Comparison of ENCODE assay signal across 8 cellular contexts in the genomic region with DNA sequence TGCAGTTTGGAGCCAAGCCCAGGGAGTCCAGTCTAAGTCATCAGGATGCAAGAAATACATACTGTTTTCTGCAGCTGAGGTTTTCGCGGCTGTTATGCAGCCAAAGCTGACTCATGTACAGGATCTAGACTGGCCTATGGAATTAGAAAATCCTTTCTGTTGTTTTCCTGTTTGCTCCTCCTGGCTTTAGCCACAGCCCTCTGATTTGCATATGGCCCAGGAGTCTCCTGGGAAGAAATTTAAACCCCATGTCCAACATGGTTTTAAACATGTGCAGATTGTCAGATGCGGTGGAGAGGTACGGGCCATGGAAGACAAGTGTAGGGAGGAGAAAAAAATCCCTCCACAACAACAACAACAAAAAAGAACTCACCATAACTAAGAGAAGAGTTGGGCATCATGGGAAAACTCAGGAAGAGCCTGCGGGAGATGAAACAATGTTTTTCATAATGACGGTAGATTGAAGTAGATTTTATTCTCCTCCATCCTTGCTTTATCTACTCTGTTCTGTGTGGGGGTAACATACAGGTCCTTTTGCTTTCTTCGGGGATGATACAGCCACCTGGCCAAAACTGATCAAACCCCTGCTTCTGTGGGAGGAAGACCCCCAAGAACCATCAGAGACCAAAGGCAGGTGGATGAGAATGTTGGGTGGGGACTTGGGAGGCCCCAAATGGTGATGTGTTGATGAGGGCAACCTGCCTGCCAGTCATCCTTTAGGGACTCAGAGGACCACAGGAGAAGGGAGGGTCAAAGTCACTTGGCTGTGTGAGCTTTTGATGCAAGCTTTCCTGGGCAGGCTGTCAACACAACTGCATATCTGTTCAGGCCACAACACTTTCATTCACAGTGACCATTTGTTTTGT. TPM values are rescaled to one million over a fixed set of nuclear protein-coding genes. Genes with fewer than 3 reads are reported as not detected.
A peak's percentile ranks its signal among the peaks of the same experiment; 100 is the strongest.
DNase-seq lines count a peak whose midpoint lies in the region; ATAC-seq and TF ChIP-seq lines count a peak whose summit lies in the region.

No MANE protein-coding gene starts in this region.

- no peak for TF ChIP-seq EP300 in SK-N-SH (IDR thresholded peaks at IDR 0.05; ENCODE audit: borderline replicate concordance in 1 of 2, low read depth in 1 of 2, low read length in 1 of 2)

- intact Hi-C loops in body of pancreas (cut with DNase I), result no loop called here

- H3K4me3 ChIP-seq in AG04449 (ENCODE audit: low read depth, low read length) (no peak overlapping the region), SK-N-SH (ENCODE audit: low read depth in 2 of 2, low read length in 1 of 2) (no peak overlapping the region), foreskin fibroblast (ENCODE audit: low read depth in 1 of 2, low read length in 2 of 2) (no peak overlapping the region), body of pancreas (no peak overlapping the region)

- DNase-seq in AG04449 (ENCODE audit: low read depth, low spot score) (peak; percentile 59), SK-N-SH (peak; percentile 43), foreskin fibroblast (peak; percentile 83 to 84), type B pancreatic cell (ENCODE audit: extremely low spot score, unreplicated experiment) (no peak), body of pancreas (no peak), NCI-H2107 treated with DMSO at 0.1 percent for 48 hours (lab: John Stamatoyannopoulos, UW; ENCODE audit: unreplicated experiment) (no peak)

- H3K4me1 ChIP-seq in SK-N-SH (ENCODE audit: control insufficient read depth in 1 of 2, insufficient read depth in 2 of 2, low read depth in 1 of 2, low read length in 1 of 2) (peaks cover 0 to 11% of the 10 kb centered on the region in 2 experiments; a peak in 1 of 4 replicates), body of pancreas (no peaks in the 10 kb centered on the region)

- POLR2A ChIA-PET in AG04449 (lab: Yijun Ruan, JAX) (interaction anchor here (0.5 to 0.7 kb wide), 2 partner anchors 12 to 1794 kb away, joined by 3 read pairs; no protein-coding TSS in a partner anchor), SK-N-SH (lab: Yijun Ruan, JAX) (no interaction called here)

- no peaks in the 10 kb centered on the region for H3K36me3 Mint-ChIP-seq in type B pancreatic cell

- peaks cover 27% of the 10 kb centered on the region for H3F3A ChIP-seq in SK-N-SH (replicated peaks; ENCODE audit: insufficient read depth)

- H3K4me2 ChIP-seq in SK-N-SH, result no peak overlapping the region; the same call in 1 of the 2 replicates

- no peak overlapping the region for H3K4me3 Mint-ChIP-seq in type B pancreatic cell

- peak overlapping the region in 1 of 2 experiments; percentile 81; a peak in 2 of 4 replicates for H3K27ac ChIP-seq in SK-N-SH (ENCODE audit: low read depth in 2 of 2, low read length in 1 of 2)
- no peak overlapping the region for H3K27ac ChIP-seq in body of pancreas

- H3K79me2 ChIP-seq in SK-N-SH (ENCODE audit: insufficient read depth), result no peaks in the 10 kb centered on the region

- peak overlapping the region; percentile 75 for H3K27ac Mint-ChIP-seq in type B pancreatic cell

- H2AFZ ChIP-seq in SK-N-SH (ENCODE audit: low read depth), result no peak overlapping the region

- no peaks in the 10 kb centered on the region for H3K9me3 Mint-ChIP-seq in type B pancreatic cell

- no peak for TF ChIP-seq CTCF in AG04449 (IDR thresholded peaks at IDR 0.05; ENCODE audit: insufficient read depth, low read length, missing control alignments)
- TF ChIP-seq CTCF in SK-N-SH (IDR thresholded peaks at IDR 0.05), result no peak
- no peak for TF ChIP-seq CTCF in foreskin fibroblast (IDR thresholded peaks at IDR 0.05; ENCODE audit: low read depth, low read length)
- no peak for TF ChIP-seq CTCF in type B pancreatic cell (conservative IDR thresholded peaks at IDR 0.05)
- TF ChIP-seq CTCF in body of pancreas (IDR thresholded peaks at IDR 0.05), result no peak

- H3K36me3 ChIP-seq in SK-N-SH (replicated peaks in 1 of 2; ENCODE audit: control insufficient read depth in 1 of 2, insufficient read depth in 2 of 2, low read length in 1 of 2), result no peaks in the 10 kb centered on the region
- no peaks in the 10 kb centered on the region for H3K36me3 ChIP-seq in body of pancreas (replicated peaks in 1 of 2; ENCODE audit: insufficient read depth in 1 of 2, low read depth in 2 of 2)

- TF ChIP-seq POLR2A in GM18505 (IDR thresholded peaks at IDR 0.05; ENCODE audit: borderline replicate concordance, extremely low read depth, insufficient read depth, insufficient read length) (peak; percentile 77), body of pancreas (IDR thresholded peaks at IDR 0.05) (no peak)

- WGBS in SK-N-SH (ENCODE audit: low lambda C conversion rate), result 36% methylated on average over 7 of the region's 7 CpGs
- WGBS in body of pancreas, 2 donors, result 53 to 54% methylated on average over 7 of the region's 7 CpGs

- H3K27me3 Mint-ChIP-seq in type B pancreatic cell, result no peaks in the 10 kb centered on the region

- CTCF ChIA-PET in AG04449 (lab: Yijun Ruan, JAX) (interaction anchor here (1.3 to 4.2 kb wide), 3 partner anchors 8 to 13 kb away, joined by 3 to 34 read pairs (median 9); no protein-coding TSS in a partner anchor), SK-N-SH (lab: Yijun Ruan, JAX) (interaction anchor here (0.9 to 5.9 kb wide), 3 partner anchors 9 to 280 kb away, joined by 3 to 41 read pairs (median 26); no protein-coding TSS in a partner anchor)

- peak overlapping the region; percentile 55; the same call in 1 of the 2 replicates for H3K9ac ChIP-seq in SK-N-SH

- H4K20me1 ChIP-seq in SK-N-SH (ENCODE audit: insufficient read depth), result no peaks in the 10 kb centered on the region

- H3K4me1 Mint-ChIP-seq in type B pancreatic cell (ENCODE audit: unreplicated experiment), result peaks cover 32% of the 10 kb centered on the region

- no peaks in the 10 kb centered on the region for H3K9me2 ChIP-seq in SK-N-SH

- no peak for TF ChIP-seq RAD21 in SK-N-SH (IDR thresholded peaks at IDR 0.05; ENCODE audit: low read length)

- H3K9me3 ChIP-seq in SK-N-SH (no peaks in the 10 kb centered on the region), body of pancreas (no peaks in the 10 kb centered on the region)

- no peaks in the 10 kb centered on the region for H3K27me3 ChIP-seq in SK-N-SH (ENCODE audit: insufficient read depth)
- no peaks in the 10 kb centered on the region for H3K27me3 ChIP-seq in body of pancreas

- ATAC-seq in GM18505 (IDR thresholded peaks at IDR 0.05; ENCODE audit: unreplicated experiment), result no peak
- ATAC-seq in body of pancreas, result no peak
- ATAC-seq in HG03571 (IDR thresholded peaks at IDR 0.05; ENCODE audit: unreplicated experiment), result no peak

TF ChIP-seq in SK-N-SH, 30 proteins besides CTCF, POLR2A, EP300 and RAD21 (continues in another document):
- TF ChIP-seq, protein P1, sequence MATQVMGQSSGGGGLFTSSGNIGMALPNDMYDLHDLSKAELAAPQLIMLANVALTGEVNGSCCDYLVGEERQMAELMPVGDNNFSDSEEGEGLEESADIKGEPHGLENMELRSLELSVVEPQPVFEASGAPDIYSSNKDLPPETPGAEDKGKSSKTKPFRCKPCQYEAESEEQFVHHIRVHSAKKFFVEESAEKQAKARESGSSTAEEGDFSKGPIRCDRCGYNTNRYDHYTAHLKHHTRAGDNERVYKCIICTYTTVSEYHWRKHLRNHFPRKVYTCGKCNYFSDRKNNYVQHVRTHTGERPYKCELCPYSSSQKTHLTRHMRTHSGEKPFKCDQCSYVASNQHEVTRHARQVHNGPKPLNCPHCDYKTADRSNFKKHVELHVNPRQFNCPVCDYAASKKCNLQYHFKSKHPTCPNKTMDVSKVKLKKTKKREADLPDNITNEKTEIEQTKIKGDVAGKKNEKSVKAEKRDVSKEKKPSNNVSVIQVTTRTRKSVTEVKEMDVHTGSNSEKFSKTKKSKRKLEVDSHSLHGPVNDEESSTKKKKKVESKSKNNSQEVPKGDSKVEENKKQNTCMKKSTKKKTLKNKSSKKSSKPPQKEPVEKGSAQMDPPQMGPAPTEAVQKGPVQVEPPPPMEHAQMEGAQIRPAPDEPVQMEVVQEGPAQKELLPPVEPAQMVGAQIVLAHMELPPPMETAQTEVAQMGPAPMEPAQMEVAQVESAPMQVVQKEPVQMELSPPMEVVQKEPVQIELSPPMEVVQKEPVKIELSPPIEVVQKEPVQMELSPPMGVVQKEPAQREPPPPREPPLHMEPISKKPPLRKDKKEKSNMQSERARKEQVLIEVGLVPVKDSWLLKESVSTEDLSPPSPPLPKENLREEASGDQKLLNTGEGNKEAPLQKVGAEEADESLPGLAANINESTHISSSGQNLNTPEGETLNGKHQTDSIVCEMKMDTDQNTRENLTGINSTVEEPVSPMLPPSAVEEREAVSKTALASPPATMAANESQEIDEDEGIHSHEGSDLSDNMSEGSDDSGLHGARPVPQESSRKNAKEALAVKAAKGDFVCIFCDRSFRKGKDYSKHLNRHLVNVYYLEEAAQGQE (IDR thresholded peaks at IDR 0.05; ENCODE audit: low read depth, low read length), result peak; percentile 25; the same call in 1 of the 2 replicates
- TF ChIP-seq TEAD4 (IDR thresholded peaks at IDR 0.05; ENCODE audit: borderline replicate concordance, insufficient read depth) (peak; percentile 35; the same call in 1 of the 2 replicates), POLR2AphosphoS5 (IDR thresholded peaks at IDR 0.05; ENCODE audit: low read depth, low read length) (peak; percentile 99), NRF1 (IDR thresholded peaks at IDR 0.05; ENCODE audit: low read depth, low read length) (no peak), GABPA (IDR thresholded peaks at IDR 0.05; ENCODE audit: low read depth) (no peak)
- TF ChIP-seq, protein P2, sequence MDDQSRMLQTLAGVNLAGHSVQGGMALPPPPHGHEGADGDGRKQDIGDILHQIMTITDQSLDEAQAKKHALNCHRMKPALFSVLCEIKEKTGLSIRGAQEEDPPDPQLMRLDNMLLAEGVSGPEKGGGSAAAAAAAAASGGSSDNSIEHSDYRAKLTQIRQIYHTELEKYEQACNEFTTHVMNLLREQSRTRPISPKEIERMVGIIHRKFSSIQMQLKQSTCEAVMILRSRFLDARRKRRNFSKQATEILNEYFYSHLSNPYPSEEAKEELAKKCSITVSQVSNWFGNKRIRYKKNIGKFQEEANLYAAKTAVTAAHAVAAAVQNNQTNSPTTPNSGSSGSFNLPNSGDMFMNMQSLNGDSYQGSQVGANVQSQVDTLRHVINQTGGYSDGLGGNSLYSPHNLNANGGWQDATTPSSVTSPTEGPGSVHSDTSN (IDR thresholded peaks at IDR 0.05), result peak; percentile 35; the same call in 1 of the 2 replicates

RNA-seq across cellular contexts. Expression of a gene that starts 29.8 kb away (rescaled TPM):
- polyA plus RNA-seq in SK-N-SH (2012; rRNA removed), result 55.3 and 64.8 TPM in 2 replicates
- 39.3 and 56.9 TPM in 2 replicates for polyA plus RNA-seq in SK-N-SH (2012; cell fraction: cytosol; rRNA removed)
- polyA plus RNA-seq in SK-N-SH (2012; cell fraction: nucleus; rRNA removed), result 41.0 and 50.4 TPM in 2 replicates
- total RNA-seq in type B pancreatic cell (ENCODE audit: low replicate concordance) (37.9 and 46.2 TPM in 2 replicates), body of pancreas (10 to 100 TPM; 12.2 to 17.5 TPM)

Comparison
In these comparisons a context has a peak if more than half of its experiments do, and no peak if none do; other contexts are left out.
1. DNase-seq: peak in AG04449 (single experiment), SK-N-SH (single experiment) and foreskin fibroblast (2 of 2); none in type B pancreatic cell (single experiment), body of pancreas (0 of 4) and NCI-H2107 treated with DMSO at 0.1 percent for 48 hours (single experiment).